1 cellular context compared by ENCODE assay signal in genomic region chr12:6167327-6168280, GRCh38.
TF ChIP-seq lines count a peak whose summit lies in the region.

No MANE protein-coding gene starts in this region.

TF ChIP-seq in K562, 482 proteins besides CTCF, POLR2A, EP300 and RAD21 (continued from another document and continues in another):
- TF ChIP-seq ZNF609 (CRISPR knock-in tag; IDR thresholded peaks at IDR 0.05; ENCODE audit: borderline replicate concordance) (no peak), DACH1 (IDR thresholded peaks at IDR 0.05; ENCODE audit: partially characterized antibody) (peak; percentile 27), ZNF133 (CRISPR knock-in tag; IDR thresholded peaks at IDR 0.05) (no peak), POLR2H (tag; IDR thresholded peaks at IDR 0.05; ENCODE audit: low read depth) (no peak), SAFB (IDR thresholded peaks at IDR 0.05; ENCODE audit: borderline replicate concordance, low read depth, low read length) (no peak), ESRRB (CRISPR knock-in tag; IDR thresholded peaks at IDR 0.05; ENCODE audit: borderline replicate concordance) (no peak), ZMIZ1 (IDR thresholded peaks at IDR 0.05; ENCODE audit: low read depth in 2 of 2, low read length in 2 of 2) (no peak), KDM5B (IDR thresholded peaks at IDR 0.05; ENCODE audit: insufficient replicate concordance, low read depth, low read length) (no peak), ZNF41 (CRISPR knock-in tag; conservative IDR thresholded peaks at IDR 0.05) (no peak), PTTG1 (tag; IDR thresholded peaks at IDR 0.05; ENCODE audit: low read depth) (no peak), ZKSCAN1 (IDR thresholded peaks at IDR 0.05; ENCODE audit: low read depth, low read length) (no peak), ZC3H8 (IDR thresholded peaks at IDR 0.05) (no peak), MTA3 (IDR thresholded peaks at IDR 0.05; ENCODE audit: borderline replicate concordance) (peak; percentile 54; the same call in 1 of the 2 replicates), ZBTB5 (IDR thresholded peaks at IDR 0.05) (no peak), BACH1 (tag; IDR thresholded peaks at IDR 0.05) (peak; percentile 54; the same call in 1 of the 2 replicates), POU5F1 (IDR thresholded peaks at IDR 0.05; ENCODE audit: borderline replicate concordance, low read depth, low read length, partially characterized antibody) (no peak), MCM3 (IDR thresholded peaks at IDR 0.05) (no peak), MAFF (IDR thresholded peaks at IDR 0.05; ENCODE audit: low read length) (no peak), RBM15 (IDR thresholded peaks at IDR 0.05; ENCODE audit: insufficient read depth, low read length) (no peak), FUS (optimal IDR thresholded peaks at IDR 0.05; ENCODE audit: low read depth, low read length) (no peak), TAF7 (tag; IDR thresholded peaks at IDR 0.05) (no peak), ARHGAP35 (IDR thresholded peaks at IDR 0.05; ENCODE audit: partially characterized antibody) (no peak), ZNF655 (CRISPR knock-in tag; IDR thresholded peaks at IDR 0.05) (no peak), NEUROD1 (IDR thresholded peaks at IDR 0.05; ENCODE audit: borderline replicate concordance, low read depth, low read length, partially characterized antibody) (peak; percentile 92), HNRNPL (IDR thresholded peaks at IDR 0.05; ENCODE audit: low read depth, low read length) (no peak), HDAC8 (tag; IDR thresholded peaks at IDR 0.05) (no peak), RFX7 (CRISPR knock-in tag; IDR thresholded peaks at IDR 0.05) (no peak)
- TF ChIP-seq, protein P1, sequence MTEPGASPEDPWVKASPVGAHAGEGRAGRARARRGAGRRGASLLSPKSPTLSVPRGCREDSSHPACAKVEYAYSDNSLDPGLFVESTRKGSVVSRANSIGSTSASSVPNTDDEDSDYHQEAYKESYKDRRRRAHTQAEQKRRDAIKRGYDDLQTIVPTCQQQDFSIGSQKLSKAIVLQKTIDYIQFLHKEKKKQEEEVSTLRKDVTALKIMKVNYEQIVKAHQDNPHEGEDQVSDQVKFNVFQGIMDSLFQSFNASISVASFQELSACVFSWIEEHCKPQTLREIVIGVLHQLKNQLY (CRISPR knock-in tag; conservative IDR thresholded peaks at IDR 0.05): no peak
- TF ChIP-seq, protein P2, sequence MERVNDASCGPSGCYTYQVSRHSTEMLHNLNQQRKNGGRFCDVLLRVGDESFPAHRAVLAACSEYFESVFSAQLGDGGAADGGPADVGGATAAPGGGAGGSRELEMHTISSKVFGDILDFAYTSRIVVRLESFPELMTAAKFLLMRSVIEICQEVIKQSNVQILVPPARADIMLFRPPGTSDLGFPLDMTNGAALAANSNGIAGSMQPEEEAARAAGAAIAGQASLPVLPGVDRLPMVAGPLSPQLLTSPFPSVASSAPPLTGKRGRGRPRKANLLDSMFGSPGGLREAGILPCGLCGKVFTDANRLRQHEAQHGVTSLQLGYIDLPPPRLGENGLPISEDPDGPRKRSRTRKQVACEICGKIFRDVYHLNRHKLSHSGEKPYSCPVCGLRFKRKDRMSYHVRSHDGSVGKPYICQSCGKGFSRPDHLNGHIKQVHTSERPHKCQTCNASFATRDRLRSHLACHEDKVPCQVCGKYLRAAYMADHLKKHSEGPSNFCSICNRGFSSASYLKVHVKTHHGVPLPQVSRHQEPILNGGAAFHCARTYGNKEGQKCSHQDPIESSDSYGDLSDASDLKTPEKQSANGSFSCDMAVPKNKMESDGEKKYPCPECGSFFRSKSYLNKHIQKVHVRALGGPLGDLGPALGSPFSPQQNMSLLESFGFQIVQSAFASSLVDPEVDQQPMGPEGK (CRISPR knock-in tag; IDR thresholded peaks at IDR 0.05; ENCODE audit: borderline replicate concordance): 0 out of 2 replicates have a peak, but pooled peaks have one; percentile 22
- TF ChIP-seq, protein P3, sequence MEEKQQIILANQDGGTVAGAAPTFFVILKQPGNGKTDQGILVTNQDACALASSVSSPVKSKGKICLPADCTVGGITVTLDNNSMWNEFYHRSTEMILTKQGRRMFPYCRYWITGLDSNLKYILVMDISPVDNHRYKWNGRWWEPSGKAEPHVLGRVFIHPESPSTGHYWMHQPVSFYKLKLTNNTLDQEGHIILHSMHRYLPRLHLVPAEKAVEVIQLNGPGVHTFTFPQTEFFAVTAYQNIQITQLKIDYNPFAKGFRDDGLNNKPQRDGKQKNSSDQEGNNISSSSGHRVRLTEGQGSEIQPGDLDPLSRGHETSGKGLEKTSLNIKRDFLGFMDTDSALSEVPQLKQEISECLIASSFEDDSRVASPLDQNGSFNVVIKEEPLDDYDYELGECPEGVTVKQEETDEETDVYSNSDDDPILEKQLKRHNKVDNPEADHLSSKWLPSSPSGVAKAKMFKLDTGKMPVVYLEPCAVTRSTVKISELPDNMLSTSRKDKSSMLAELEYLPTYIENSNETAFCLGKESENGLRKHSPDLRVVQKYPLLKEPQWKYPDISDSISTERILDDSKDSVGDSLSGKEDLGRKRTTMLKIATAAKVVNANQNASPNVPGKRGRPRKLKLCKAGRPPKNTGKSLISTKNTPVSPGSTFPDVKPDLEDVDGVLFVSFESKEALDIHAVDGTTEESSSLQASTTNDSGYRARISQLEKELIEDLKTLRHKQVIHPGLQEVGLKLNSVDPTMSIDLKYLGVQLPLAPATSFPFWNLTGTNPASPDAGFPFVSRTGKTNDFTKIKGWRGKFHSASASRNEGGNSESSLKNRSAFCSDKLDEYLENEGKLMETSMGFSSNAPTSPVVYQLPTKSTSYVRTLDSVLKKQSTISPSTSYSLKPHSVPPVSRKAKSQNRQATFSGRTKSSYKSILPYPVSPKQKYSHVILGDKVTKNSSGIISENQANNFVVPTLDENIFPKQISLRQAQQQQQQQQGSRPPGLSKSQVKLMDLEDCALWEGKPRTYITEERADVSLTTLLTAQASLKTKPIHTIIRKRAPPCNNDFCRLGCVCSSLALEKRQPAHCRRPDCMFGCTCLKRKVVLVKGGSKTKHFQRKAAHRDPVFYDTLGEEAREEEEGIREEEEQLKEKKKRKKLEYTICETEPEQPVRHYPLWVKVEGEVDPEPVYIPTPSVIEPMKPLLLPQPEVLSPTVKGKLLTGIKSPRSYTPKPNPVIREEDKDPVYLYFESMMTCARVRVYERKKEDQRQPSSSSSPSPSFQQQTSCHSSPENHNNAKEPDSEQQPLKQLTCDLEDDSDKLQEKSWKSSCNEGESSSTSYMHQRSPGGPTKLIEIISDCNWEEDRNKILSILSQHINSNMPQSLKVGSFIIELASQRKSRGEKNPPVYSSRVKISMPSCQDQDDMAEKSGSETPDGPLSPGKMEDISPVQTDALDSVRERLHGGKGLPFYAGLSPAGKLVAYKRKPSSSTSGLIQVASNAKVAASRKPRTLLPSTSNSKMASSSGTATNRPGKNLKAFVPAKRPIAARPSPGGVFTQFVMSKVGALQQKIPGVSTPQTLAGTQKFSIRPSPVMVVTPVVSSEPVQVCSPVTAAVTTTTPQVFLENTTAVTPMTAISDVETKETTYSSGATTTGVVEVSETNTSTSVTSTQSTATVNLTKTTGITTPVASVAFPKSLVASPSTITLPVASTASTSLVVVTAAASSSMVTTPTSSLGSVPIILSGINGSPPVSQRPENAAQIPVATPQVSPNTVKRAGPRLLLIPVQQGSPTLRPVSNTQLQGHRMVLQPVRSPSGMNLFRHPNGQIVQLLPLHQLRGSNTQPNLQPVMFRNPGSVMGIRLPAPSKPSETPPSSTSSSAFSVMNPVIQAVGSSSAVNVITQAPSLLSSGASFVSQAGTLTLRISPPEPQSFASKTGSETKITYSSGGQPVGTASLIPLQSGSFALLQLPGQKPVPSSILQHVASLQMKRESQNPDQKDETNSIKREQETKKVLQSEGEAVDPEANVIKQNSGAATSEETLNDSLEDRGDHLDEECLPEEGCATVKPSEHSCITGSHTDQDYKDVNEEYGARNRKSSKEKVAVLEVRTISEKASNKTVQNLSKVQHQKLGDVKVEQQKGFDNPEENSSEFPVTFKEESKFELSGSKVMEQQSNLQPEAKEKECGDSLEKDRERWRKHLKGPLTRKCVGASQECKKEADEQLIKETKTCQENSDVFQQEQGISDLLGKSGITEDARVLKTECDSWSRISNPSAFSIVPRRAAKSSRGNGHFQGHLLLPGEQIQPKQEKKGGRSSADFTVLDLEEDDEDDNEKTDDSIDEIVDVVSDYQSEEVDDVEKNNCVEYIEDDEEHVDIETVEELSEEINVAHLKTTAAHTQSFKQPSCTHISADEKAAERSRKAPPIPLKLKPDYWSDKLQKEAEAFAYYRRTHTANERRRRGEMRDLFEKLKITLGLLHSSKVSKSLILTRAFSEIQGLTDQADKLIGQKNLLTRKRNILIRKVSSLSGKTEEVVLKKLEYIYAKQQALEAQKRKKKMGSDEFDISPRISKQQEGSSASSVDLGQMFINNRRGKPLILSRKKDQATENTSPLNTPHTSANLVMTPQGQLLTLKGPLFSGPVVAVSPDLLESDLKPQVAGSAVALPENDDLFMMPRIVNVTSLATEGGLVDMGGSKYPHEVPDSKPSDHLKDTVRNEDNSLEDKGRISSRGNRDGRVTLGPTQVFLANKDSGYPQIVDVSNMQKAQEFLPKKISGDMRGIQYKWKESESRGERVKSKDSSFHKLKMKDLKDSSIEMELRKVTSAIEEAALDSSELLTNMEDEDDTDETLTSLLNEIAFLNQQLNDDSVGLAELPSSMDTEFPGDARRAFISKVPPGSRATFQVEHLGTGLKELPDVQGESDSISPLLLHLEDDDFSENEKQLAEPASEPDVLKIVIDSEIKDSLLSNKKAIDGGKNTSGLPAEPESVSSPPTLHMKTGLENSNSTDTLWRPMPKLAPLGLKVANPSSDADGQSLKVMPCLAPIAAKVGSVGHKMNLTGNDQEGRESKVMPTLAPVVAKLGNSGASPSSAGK (IDR thresholded peaks at IDR 0.05): no peak
